ENCODE assay signal across 26 cellular contexts in the genomic region with DNA sequence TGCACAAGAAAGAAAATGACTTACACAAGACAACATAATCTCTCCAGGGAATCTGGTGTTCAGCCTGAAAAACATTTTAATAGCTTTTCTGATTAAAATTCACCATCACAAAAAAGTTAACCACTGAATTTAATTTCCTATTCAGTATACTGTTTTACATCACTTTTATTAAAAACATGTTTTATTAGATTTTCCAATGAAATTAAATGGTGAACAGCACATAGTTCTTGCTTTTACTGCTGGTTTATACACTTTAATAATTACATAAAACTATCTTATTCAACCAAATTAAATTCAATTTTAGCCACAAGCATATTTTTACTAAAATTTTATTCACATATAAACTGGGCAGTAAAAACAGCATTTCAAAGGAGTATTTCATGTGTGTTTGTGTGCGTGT.
DNase-seq lines count a peak whose midpoint lies in the region; ATAC-seq and FAIRE-seq lines count a peak whose summit lies in the region.
"Had no signal": no experiment of that assay in that cellular context is flagged by ENCODE, and none has a peak within 500 bp of the region (broad histone marks: within the 10 kb centered on the region; RNA-seq: fewer than 3 reads in every experiment).

No MANE protein-coding gene starts in this region.

- ATAC-seq in GM19397 (IDR thresholded peaks at IDR 0.05; ENCODE audit: unreplicated experiment) = no peak
- ATAC-seq in HG03139 (IDR thresholded peaks at IDR 0.05; ENCODE audit: unreplicated experiment) = no peak
- ATAC-seq: GM12878 had no signal

- H3K4me3 ChIP-seq in SK-N-MC = peak overlapping the region; percentile 40; the same call in 1 of the 2 replicates
- H3K4me3 ChIP-seq: BLaER1, GM12878 had no signal

- FAIRE-seq in endometrium (lab: Jason Lieb, UNC) (peak; percentile 18), islet of Langerhans (lab: Jason Lieb, UNC) (peak; percentile 81)
- FAIRE-seq: GM12878, GM12892, GM18507, GM19239 had no signal

- H3K36me3 ChIP-seq in SK-N-MC (ENCODE audit: insufficient read depth, low read length) = no peaks in the 10 kb centered on the region
- H3K36me3 ChIP-seq: BE2C, BLaER1 had no signal

- no peak overlapping the region for H3K9ac ChIP-seq in SK-N-MC (ENCODE audit: insufficient read length)
- H3K9ac ChIP-seq: BLaER1 had no signal

- DNase-seq in SK-N-MC (ENCODE audit: low read depth, low spot score) (peak; percentile 52), GM19238 (ENCODE audit: insufficient read length, low spot score) (no peak)
- DNase-seq: 8988T; ACHN; BE2C; C1 segment of cervical spinal cord; CD4-positive, alpha-beta memory T cell; CD4-positive, CD25-positive, alpha-beta regulatory T cell; CD8-positive, alpha-beta memory T cell; COR-L47; DMS 273 treated with DMSO at 0.1 percent for 48 hours; DMS153; DMS53; DMS79; DND-41; EL; GDM1 had no signal

- H3K9me3 ChIP-seq in SK-N-MC (ENCODE audit: low read depth, low read length) = no peaks in the 10 kb centered on the region
- H3K9me3 ChIP-seq: BE2C, BLaER1 had no signal

- peak overlapping the region; percentile 70 for H3K27ac ChIP-seq in SK-N-MC
- H3K27ac ChIP-seq: BLaER1 had no signal
